ENCODE assay signal across 1 cellular context in genomic region chr4:169256101-169256612, GRCh38.
TF ChIP-seq lines count a peak whose summit lies in the region.

No MANE protein-coding gene starts in this region.

TF ChIP-seq in IMR-90, 13 proteins besides CTCF, POLR2A, EP300 and RAD21:
- TF ChIP-seq, protein P1, sequence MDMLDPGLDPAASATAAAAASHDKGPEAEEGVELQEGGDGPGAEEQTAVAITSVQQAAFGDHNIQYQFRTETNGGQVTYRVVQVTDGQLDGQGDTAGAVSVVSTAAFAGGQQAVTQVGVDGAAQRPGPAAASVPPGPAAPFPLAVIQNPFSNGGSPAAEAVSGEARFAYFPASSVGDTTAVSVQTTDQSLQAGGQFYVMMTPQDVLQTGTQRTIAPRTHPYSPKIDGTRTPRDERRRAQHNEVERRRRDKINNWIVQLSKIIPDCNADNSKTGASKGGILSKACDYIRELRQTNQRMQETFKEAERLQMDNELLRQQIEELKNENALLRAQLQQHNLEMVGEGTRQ (IDR thresholded peaks at IDR 0.05; ENCODE audit: low read depth, low read length): no peak
- TF ChIP-seq BHLHE40 (IDR thresholded peaks at IDR 0.05; ENCODE audit: low read depth, low read length) (no peak), RCOR1 (IDR thresholded peaks at IDR 0.05; ENCODE audit: insufficient replicate concordance, low read length) (no peak), MXI1 (IDR thresholded peaks at IDR 0.05; ENCODE audit: borderline replicate concordance, low read depth, low read length) (no peak), CHD1 (IDR thresholded peaks at IDR 0.05; ENCODE audit: low read depth, low read length) (no peak), SMC3 (IDR thresholded peaks at IDR 0.05; ENCODE audit: low read depth, low read length) (no peak), MAFK (IDR thresholded peaks at IDR 0.05; ENCODE audit: low read depth, low read length) (no peak), MAZ (IDR thresholded peaks at IDR 0.05; ENCODE audit: borderline replicate concordance, low read depth, low read length) (no peak), NFE2L2 (IDR thresholded peaks at IDR 0.05; ENCODE audit: low read depth, low read length) (no peak), RFX5 (IDR thresholded peaks at IDR 0.05; ENCODE audit: low read depth, low read length) (no peak), CEBPB (IDR thresholded peaks at IDR 0.05; ENCODE audit: low read depth, low read length) (no peak), FOS (IDR thresholded peaks at IDR 0.05; ENCODE audit: low read depth, low read length) (no peak)
- TF ChIP-seq, protein P2, sequence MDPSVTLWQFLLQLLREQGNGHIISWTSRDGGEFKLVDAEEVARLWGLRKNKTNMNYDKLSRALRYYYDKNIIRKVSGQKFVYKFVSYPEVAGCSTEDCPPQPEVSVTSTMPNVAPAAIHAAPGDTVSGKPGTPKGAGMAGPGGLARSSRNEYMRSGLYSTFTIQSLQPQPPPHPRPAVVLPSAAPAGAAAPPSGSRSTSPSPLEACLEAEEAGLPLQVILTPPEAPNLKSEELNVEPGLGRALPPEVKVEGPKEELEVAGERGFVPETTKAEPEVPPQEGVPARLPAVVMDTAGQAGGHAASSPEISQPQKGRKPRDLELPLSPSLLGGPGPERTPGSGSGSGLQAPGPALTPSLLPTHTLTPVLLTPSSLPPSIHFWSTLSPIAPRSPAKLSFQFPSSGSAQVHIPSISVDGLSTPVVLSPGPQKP (IDR thresholded peaks at IDR 0.05; ENCODE audit: borderline replicate concordance, low read depth, low read length): no peak
TF ChIP-seq in IMR-90: peak in this region for 0.
